In the genomic region with DNA sequence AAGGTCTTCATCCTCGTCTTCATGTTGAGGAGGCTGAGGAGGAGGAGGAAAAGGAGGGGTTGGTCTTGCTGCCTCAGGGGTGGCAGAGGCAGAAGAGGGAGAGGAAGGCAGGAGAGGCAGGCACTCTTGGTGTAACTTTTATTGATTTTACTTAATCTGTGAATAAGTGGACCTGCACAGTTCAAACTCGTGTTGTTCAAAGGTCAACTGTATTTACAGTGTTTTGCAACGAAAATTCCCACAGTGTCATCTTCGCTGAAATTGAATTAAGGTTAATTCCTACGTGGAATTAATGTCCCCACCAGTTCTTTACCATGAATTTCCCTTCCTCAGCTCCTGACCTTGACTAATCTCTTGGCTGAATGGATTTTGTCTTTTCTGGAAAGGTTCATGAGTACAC, we compare ENCODE assay signal across 1 cellular context.
TF ChIP-seq lines count a peak whose summit lies in the region.

No MANE protein-coding gene starts in this region.

TF ChIP-seq in HepG2, 621 proteins besides CTCF, POLR2A, EP300 and RAD21 (continued from another document and continues in another):
- TF ChIP-seq, protein P1, sequence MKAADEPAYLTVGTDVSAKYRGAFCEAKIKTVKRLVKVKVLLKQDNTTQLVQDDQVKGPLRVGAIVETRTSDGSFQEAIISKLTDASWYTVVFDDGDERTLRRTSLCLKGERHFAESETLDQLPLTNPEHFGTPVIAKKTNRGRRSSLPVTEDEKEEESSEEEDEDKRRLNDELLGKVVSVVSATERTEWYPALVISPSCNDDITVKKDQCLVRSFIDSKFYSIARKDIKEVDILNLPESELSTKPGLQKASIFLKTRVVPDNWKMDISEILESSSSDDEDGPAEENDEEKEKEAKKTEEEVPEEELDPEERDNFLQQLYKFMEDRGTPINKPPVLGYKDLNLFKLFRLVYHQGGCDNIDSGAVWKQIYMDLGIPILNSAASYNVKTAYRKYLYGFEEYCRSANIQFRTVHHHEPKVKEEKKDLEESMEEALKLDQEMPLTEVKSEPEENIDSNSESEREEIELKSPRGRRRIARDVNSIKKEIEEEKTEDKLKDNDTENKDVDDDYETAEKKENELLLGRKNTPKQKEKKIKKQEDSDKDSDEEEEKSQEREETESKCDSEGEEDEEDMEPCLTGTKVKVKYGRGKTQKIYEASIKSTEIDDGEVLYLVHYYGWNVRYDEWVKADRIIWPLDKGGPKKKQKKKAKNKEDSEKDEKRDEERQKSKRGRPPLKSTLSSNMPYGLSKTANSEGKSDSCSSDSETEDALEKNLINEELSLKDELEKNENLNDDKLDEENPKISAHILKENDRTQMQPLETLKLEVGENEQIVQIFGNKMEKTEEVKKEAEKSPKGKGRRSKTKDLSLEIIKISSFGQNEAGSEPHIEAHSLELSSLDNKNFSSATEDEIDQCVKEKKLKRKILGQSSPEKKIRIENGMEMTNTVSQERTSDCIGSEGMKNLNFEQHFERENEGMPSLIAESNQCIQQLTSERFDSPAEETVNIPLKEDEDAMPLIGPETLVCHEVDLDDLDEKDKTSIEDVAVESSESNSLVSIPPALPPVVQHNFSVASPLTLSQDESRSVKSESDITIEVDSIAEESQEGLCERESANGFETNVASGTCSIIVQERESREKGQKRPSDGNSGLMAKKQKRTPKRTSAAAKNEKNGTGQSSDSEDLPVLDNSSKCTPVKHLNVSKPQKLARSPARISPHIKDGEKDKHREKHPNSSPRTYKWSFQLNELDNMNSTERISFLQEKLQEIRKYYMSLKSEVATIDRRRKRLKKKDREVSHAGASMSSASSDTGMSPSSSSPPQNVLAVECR (CRISPR knock-in tag; IDR thresholded peaks at IDR 0.05; ENCODE audit: borderline replicate concordance): peak; percentile 17; the same call in 1 of the 2 replicates
- peak; percentile 37; the same call in 1 of the 2 replicates for TF ChIP-seq SALL1 (CRISPR knock-in tag; IDR thresholded peaks at IDR 0.05)
- TF ChIP-seq SRSF1 (optimal IDR thresholded peaks at IDR 0.05; ENCODE audit: low read depth, low read length): no peak
- TF ChIP-seq, protein P2, sequence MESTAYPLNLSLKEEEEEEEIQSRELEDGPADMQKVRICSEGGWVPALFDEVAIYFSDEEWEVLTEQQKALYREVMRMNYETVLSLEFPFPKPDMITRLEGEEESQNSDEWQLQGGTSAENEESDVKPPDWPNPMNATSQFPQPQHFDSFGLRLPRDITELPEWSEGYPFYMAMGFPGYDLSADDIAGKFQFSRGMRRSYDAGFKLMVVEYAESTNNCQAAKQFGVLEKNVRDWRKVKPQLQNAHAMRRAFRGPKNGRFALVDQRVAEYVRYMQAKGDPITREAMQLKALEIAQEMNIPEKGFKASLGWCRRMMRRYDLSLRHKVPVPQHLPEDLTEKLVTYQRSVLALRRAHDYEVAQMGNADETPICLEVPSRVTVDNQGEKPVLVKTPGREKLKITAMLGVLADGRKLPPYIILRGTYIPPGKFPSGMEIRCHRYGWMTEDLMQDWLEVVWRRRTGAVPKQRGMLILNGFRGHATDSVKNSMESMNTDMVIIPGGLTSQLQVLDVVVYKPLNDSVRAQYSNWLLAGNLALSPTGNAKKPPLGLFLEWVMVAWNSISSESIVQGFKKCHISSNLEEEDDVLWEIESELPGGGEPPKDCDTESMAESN (CRISPR knock-in tag; conservative IDR thresholded peaks at IDR 0.05): 0 out of 2 replicates have a peak, but pooled peaks have one; percentile 24
- peak; percentile 82 for TF ChIP-seq RARA (CRISPR knock-in tag; IDR thresholded peaks at IDR 0.05)
- TF ChIP-seq ZNF121 (CRISPR knock-in tag; IDR thresholded peaks at IDR 0.05): no peak
- TF ChIP-seq, protein P3, sequence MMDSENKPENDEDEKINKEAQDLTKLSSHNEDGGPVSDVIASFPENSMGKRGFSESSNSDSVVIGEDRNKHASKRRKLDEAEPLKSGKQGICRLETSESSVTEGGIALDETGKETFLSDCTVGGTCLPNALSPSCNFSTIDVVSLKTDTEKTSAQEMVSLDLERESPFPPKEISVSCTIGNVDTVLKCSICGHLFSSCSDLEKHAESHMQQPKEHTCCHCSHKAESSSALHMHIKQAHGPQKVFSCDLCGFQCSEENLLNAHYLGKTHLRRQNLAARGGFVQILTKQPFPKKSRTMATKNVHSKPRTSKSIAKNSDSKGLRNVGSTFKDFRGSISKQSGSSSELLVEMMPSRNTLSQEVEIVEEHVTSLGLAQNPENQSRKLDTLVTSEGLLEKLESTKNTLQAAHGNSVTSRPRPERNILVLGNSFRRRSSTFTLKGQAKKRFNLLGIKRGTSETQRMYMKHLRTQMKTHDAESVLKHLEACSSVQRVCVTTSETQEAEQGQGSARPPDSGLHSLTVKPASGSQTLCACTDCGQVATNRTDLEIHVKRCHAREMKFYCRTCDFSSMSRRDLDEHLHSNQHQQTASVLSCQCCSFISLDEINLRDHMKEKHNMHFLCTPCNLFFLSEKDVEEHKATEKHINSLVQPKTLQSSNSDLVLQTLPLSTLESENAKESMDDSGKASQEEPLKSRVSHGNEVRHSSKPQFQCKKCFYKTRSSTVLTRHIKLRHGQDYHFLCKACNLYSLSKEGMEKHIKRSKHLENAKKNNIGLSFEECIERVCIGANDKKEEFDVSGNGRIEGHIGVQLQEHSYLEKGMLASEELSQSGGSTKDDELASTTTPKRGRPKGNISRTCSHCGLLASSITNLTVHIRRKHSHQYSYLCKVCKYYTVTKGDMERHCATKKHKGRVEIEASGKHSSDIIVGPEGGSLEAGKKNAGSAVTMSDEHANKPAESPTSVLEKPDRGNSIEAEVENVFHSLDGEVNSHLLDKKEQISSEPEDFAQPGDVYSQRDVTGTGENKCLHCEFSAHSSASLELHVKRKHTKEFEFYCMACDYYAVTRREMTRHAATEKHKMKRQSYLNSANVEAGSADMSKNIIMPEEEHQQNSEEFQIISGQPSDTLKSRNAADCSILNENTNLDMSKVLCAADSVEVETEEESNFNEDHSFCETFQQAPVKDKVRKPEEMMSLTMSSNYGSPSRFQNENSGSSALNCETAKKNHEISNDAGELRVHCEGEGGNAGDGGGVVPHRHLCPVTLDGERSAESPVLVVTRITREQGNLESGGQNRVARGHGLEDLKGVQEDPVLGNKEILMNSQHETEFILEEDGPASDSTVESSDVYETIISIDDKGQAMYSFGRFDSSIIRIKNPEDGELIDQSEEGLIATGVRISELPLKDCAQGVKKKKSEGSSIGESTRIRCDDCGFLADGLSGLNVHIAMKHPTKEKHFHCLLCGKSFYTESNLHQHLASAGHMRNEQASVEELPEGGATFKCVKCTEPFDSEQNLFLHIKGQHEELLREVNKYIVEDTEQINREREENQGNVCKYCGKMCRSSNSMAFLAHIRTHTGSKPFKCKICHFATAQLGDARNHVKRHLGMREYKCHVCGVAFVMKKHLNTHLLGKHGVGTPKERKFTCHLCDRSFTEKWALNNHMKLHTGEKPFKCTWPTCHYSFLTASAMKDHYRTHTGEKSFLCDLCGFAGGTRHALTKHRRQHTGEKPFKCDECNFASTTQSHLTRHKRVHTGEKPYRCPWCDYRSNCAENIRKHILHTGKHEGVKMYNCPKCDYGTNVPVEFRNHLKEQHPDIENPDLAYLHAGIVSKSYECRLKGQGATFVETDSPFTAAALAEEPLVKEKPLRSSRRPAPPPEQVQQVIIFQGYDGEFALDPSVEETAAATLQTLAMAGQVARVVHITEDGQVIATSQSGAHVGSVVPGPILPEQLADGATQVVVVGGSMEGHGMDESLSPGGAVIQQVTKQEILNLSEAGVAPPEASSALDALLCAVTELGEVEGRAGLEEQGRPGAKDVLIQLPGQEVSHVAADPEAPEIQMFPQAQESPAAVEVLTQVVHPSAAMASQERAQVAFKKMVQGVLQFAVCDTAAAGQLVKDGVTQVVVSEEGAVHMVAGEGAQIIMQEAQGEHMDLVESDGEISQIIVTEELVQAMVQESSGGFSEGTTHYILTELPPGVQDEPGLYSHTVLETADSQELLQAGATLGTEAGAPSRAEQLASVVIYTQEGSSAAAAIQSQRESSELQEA (CRISPR knock-in tag; IDR thresholded peaks at IDR 0.05; ENCODE audit: not compliant biosample characterization): no peak
- TF ChIP-seq ZNF264 (CRISPR knock-in tag; IDR thresholded peaks at IDR 0.05): 0 out of 2 replicates have a peak, but pooled peaks have one; percentile 26
- no peak for TF ChIP-seq AKAP8 (CRISPR knock-in tag; IDR thresholded peaks at IDR 0.05)
- TF ChIP-seq ZNF737 (CRISPR knock-in tag; IDR thresholded peaks at IDR 0.05; ENCODE audit: borderline replicate concordance): no peak
- TF ChIP-seq, protein P4, sequence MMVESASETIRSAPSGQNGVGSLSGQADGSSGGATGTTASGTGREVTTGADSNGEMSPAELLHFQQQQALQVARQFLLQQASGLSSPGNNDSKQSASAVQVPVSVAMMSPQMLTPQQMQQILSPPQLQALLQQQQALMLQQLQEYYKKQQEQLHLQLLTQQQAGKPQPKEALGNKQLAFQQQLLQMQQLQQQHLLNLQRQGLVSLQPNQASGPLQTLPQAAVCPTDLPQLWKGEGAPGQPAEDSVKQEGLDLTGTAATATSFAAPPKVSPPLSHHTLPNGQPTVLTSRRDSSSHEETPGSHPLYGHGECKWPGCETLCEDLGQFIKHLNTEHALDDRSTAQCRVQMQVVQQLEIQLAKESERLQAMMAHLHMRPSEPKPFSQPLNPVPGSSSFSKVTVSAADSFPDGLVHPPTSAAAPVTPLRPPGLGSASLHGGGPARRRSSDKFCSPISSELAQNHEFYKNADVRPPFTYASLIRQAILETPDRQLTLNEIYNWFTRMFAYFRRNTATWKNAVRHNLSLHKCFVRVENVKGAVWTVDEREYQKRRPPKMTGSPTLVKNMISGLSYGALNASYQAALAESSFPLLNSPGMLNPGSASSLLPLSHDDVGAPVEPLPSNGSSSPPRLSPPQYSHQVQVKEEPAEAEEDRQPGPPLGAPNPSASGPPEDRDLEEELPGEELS (CRISPR knock-in tag; IDR thresholded peaks at IDR 0.05): peak; percentile 56; the same call in 1 of the 2 replicates
- TF ChIP-seq, protein P5, sequence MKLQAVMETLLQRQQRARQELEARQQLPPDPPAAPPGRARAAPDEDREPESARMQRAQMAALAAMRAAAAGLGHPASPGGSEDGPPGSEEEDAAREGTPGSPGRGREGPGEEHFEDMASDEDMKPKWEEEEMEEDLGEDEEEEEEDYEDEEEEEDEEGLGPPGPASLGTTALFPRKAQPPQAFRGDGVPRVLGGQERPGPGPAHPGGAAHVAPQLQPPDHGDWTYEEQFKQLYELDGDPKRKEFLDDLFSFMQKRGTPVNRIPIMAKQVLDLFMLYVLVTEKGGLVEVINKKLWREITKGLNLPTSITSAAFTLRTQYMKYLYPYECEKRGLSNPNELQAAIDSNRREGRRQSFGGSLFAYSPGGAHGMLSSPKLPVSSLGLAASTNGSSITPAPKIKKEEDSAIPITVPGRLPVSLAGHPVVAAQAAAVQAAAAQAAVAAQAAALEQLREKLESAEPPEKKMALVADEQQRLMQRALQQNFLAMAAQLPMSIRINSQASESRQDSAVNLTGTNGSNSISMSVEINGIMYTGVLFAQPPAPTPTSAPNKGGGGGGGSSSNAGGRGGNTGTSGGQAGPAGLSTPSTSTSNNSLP (IDR thresholded peaks at IDR 0.05; ENCODE audit: low read depth, low read length): peak; percentile 91
- no peak for TF ChIP-seq SOX13 (IDR thresholded peaks at IDR 0.05)
- peak in 1 of 2 experiments; percentile 68; a peak in 2 of 4 replicates for TF ChIP-seq SOX13 (CRISPR knock-in tag; conservative IDR thresholded peaks at IDR 0.05 in 1 of 2, IDR thresholded peaks at IDR 0.05 in 1 of 2)
- TF ChIP-seq MED1 (CRISPR knock-in tag; IDR thresholded peaks at IDR 0.05): no peak
- peak; percentile 44; the same call in 1 of the 2 replicates for TF ChIP-seq TBX2 (CRISPR knock-in tag; IDR thresholded peaks at IDR 0.05; ENCODE audit: borderline replicate concordance)
- TF ChIP-seq ZNF749 (CRISPR knock-in tag; IDR thresholded peaks at IDR 0.05; ENCODE audit: borderline replicate concordance): no peak
- TF ChIP-seq KDM5A (IDR thresholded peaks at IDR 0.05; ENCODE audit: borderline replicate concordance, low read length): no peak
- no peak for TF ChIP-seq PTBP1 (IDR thresholded peaks at IDR 0.05; ENCODE audit: low read depth, low read length, poor library complexity, severe bottlenecking)
- TF ChIP-seq ZNF879 (CRISPR knock-in tag; IDR thresholded peaks at IDR 0.05): no peak
- TF ChIP-seq ZNF33B (CRISPR knock-in tag; IDR thresholded peaks at IDR 0.05): no peak
- TF ChIP-seq KAT7 (CRISPR knock-in tag; IDR thresholded peaks at IDR 0.05; ENCODE audit: borderline replicate concordance): no peak
- TF ChIP-seq, protein P6, sequence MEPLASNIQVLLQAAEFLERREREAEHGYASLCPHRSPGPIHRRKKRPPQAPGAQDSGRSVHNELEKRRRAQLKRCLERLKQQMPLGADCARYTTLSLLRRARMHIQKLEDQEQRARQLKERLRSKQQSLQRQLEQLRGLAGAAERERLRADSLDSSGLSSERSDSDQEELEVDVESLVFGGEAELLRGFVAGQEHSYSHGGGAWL (CRISPR knock-in tag; IDR thresholded peaks at IDR 0.05): no peak
- TF ChIP-seq THAP11 (CRISPR knock-in tag; IDR thresholded peaks at IDR 0.05): peak; percentile 51; the same call in 1 of the 2 replicates
- 0 out of 2 replicates have a peak, but pooled peaks have one; percentile 43 for TF ChIP-seq HDAC1 (CRISPR knock-in tag; IDR thresholded peaks at IDR 0.05)
- no peak for TF ChIP-seq NR3C1 (CRISPR knock-in tag; IDR thresholded peaks at IDR 0.05)
- TF ChIP-seq, protein P7, sequence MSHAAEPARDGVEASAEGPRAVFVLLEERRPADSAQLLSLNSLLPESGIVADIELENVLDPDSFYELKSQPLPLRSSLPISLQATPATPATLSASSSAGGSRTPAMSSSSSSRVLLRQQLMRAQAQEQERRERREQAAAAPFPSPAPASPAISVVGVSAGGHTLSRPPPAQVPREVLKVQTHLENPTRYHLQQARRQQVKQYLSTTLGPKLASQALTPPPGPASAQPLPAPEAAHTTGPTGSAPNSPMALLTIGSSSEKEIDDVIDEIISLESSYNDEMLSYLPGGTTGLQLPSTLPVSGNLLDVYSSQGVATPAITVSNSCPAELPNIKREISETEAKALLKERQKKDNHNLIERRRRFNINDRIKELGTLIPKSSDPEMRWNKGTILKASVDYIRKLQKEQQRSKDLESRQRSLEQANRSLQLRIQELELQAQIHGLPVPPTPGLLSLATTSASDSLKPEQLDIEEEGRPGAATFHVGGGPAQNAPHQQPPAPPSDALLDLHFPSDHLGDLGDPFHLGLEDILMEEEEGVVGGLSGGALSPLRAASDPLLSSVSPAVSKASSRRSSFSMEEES (CRISPR knock-in tag; IDR thresholded peaks at IDR 0.05): peak; percentile 61
- no peak for TF ChIP-seq ADNP (CRISPR knock-in tag; IDR thresholded peaks at IDR 0.05)
- TF ChIP-seq, protein P8, sequence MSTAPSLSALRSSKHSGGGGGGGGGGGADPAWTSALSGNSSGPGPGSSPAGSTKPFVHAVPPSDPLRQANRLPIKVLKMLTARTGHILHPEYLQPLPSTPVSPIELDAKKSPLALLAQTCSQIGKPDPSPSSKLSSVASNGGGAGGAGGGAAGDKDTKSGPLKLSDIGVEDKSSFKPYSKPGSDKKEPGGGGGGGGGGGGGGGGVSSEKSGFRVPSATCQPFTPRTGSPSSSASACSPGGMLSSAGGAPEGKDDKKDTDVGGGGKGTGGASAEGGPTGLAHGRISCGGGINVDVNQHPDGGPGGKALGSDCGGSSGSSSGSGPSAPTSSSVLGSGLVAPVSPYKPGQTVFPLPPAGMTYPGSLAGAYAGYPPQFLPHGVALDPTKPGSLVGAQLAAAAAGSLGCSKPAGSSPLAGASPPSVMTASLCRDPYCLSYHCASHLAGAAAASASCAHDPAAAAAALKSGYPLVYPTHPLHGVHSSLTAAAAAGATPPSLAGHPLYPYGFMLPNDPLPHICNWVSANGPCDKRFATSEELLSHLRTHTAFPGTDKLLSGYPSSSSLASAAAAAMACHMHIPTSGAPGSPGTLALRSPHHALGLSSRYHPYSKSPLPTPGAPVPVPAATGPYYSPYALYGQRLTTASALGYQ (CRISPR knock-in tag; IDR thresholded peaks at IDR 0.05): no peak
